ENCODE assay signal across 9 cellular contexts in genomic region chr7:108136191-108136581, GRCh38. TPM values are rescaled to one million over a fixed set of nuclear protein-coding genes. Genes with fewer than 3 reads are reported as not detected.
A peak's percentile ranks its signal among the peaks of the same experiment; 100 is the strongest.
DNase-seq lines count a peak whose midpoint lies in the region; ATAC-seq and FAIRE-seq lines count a peak whose summit lies in the region.
"Had no signal": no experiment of that assay in that cellular context is flagged by ENCODE, and none has a peak within 500 bp of the region (broad histone marks: within the 10 kb centered on the region; RNA-seq: fewer than 3 reads in every experiment).

No MANE protein-coding gene starts in this region.

- no peaks in the 10 kb centered on the region for H3K9me3 Mint-ChIP-seq in T-cell

- no peaks in the 10 kb centered on the region for H3K36me3 Mint-ChIP-seq in T-cell

- CTCF ChIA-PET in T-cell (lab: Charles Lee): interaction anchor here in 1 of 2 donors (1.2 to 1.6 kb wide), 2 partner anchors 8 to 9 kb away, joined by 5 to 11 read pairs; no protein-coding TSS in a partner anchor

- POLR2A ChIA-PET in T-cell (lab: Charles Lee): interaction anchor here in 1 of 2 donors (0.5 kb wide), 1 partner anchor 158 kb away, joined by 5 read pairs; no protein-coding TSS in a partner anchor

- no peak for FAIRE-seq in frontal cortex (lab: Jason Lieb, UNC)
- FAIRE-seq: H1 had no signal

- peak; percentile 14 for ATAC-seq in GM19438 (IDR thresholded peaks at IDR 0.05; ENCODE audit: low read depth, unreplicated experiment)
- ATAC-seq in HG03095 (IDR thresholded peaks at IDR 0.05; ENCODE audit: unreplicated experiment): peak; percentile 16
- peak in 3 of 4 experiments; percentile 10 to 23 (median 19) for ATAC-seq in T-cell (replicated peaks in 1 of 4)

- peaks cover 0 to 10% of the 10 kb centered on the region in 2 donors for H3K27me3 Mint-ChIP-seq in T-cell

- H3K4me1 Mint-ChIP-seq in T-cell: peaks cover 16 to 18% (median 17%) of the 10 kb centered on the region in 3 donors

- peak overlapping the region; percentile 15 to 58 for H3K27ac Mint-ChIP-seq in T-cell

- peak; percentile 69 for DNase-seq in CD1c-positive myeloid dendritic cell (ENCODE audit: extremely low spot score)
- no peak for DNase-seq in T-cell
- no peak for DNase-seq in NCI-H226
- no peak for DNase-seq in frontal cortex (ENCODE audit: low spot score in 2 of 2)
- no peak for DNase-seq in stimulated activated CD4-positive, alpha-beta T cell treated with anti-CD3 and anti-CD28 coated beads, Interleukin-4, amount 100 ng/mL, for 24 hours
- no peak for DNase-seq in medulla oblongata (ENCODE audit: extremely low spot score)

- H3K4me3 Mint-ChIP-seq in T-cell: peak overlapping the region in 1 of 3 donors; percentile 33

RNA-seq across cellular contexts. Expression of gene LAMB4, which starts 6.0 kb away (rescaled TPM):
- total RNA-seq in T-cell: under 1 TPM in 1 of 5 donors, not detected in 4; 0.18 TPM
- 0.82 TPM for total RNA-seq in frontal cortex
- total RNA-seq: H1 had no signal
